In genomic region chr3:169940486-169941181, GRCh38 we compare ENCODE assay signal across 12 cellular contexts.
DNase-seq lines count a peak whose midpoint lies in the region; ATAC-seq and TF ChIP-seq lines count a peak whose summit lies in the region.
"Had no signal": no experiment of that assay in that cellular context is flagged by ENCODE, and none has a peak within 500 bp of the region (broad histone marks: within the 10 kb centered on the region; RNA-seq: fewer than 3 reads in every experiment).

No MANE protein-coding gene starts in this region.

- H3K4me1 ChIP-seq in parathyroid adenoma, result peaks cover 2% of the 10 kb centered on the region

- no peak overlapping the region for H3K9ac ChIP-seq in parathyroid adenoma

- no peak overlapping the region for H3K4me3 ChIP-seq in parathyroid adenoma (ENCODE audit: low read depth, low read length)
- H3K4me3 ChIP-seq: lung had no signal

- H3K27ac ChIP-seq in parathyroid adenoma, result no peak overlapping the region

- DNase-seq in NCI-H1417 (lab: John Stamatoyannopoulos, UW) (peak in 2 of 3 experiments; percentile 23 to 61), NCI-H1417 treated with DMSO at 0.1 percent for 48 hours (lab: John Stamatoyannopoulos, UW) (no peak), Kasumi-1 (lab: John Stamatoyannopoulos, UW) (peak; percentile 4 to 30), NCI-H446 (lab: John Stamatoyannopoulos, UW) (no peak), KG1 (lab: John Stamatoyannopoulos, UW) (no peak)
- no peak for DNase-seq in stimulated activated CD4-positive, alpha-beta T cell treated with anti-CD3 and anti-CD28 coated beads, Interleukin-2, amount 100 ng/mL, for 24 hours
- DNase-seq: activated T-cell treated with anti-CD3 and anti-CD28 coated beads for 4 hours; endodermal cell; stimulated activated CD4-positive, alpha-beta T cell treated with anti-CD3 and anti-CD28 coated beads, Interleukin-4, amount 100 ng/mL, for 1 hour had no signal

- no peaks in the 10 kb centered on the region for H3K9me3 ChIP-seq in parathyroid adenoma (ENCODE audit: control insufficient read depth, low read length)

- H3K79me2 ChIP-seq in parathyroid adenoma, result no peaks in the 10 kb centered on the region

- ATAC-seq in HG02763 (IDR thresholded peaks at IDR 0.05; ENCODE audit: unreplicated experiment), result peak; percentile 77

- no peak overlapping the region for H2AFZ ChIP-seq in parathyroid adenoma

- H3K36me3 ChIP-seq in parathyroid adenoma (ENCODE audit: control insufficient read depth, insufficient read depth, low read length), result no peaks in the 10 kb centered on the region

- H3K4me2 ChIP-seq in parathyroid adenoma (ENCODE audit: low read length), result peak overlapping the region; percentile 53

- TF ChIP-seq CTCF in parathyroid adenoma (IDR thresholded peaks at IDR 0.05), result no peak

- no peaks in the 10 kb centered on the region for H3K27me3 ChIP-seq in parathyroid adenoma (ENCODE audit: control insufficient read depth, insufficient read depth, low read length)

Comparison
In these comparisons a context has a peak if more than half of its experiments do, and no peak if none do; other contexts are left out.
1. DNase-seq: peak in NCI-H1417 (2 of 3) and Kasumi-1 (2 of 2); none in NCI-H1417 treated with DMSO at 0.1 percent for 48 hours (single experiment), NCI-H446 (0 of 2), KG1 (single experiment) and stimulated activated CD4-positive, alpha-beta T cell treated with anti-CD3 and anti-CD28 coated beads, Interleukin-2, amount 100 ng/mL, for 24 hours (0 of 2).